In genomic region chr20:44475372-44475693, GRCh38 we compare ENCODE assay signal across 8 cellular contexts. TPM values are rescaled to one million over a fixed set of nuclear protein-coding genes. Genes with fewer than 3 reads are reported as not detected.
DNase-seq lines count a peak whose midpoint lies in the region; ATAC-seq, FAIRE-seq and TF ChIP-seq lines count a peak whose summit lies in the region.

No MANE protein-coding gene starts in this region.

- H3K9ac ChIP-seq in HUES64 (ENCODE audit: low read depth, low read length) (peak overlapping the region; percentile 81; the same call in 1 of the 2 replicates), mucosa of rectum (ENCODE audit: low read depth in 1 of 2, low read length in 2 of 2) (peak overlapping the region; percentile 91)

- H3K4me3 ChIP-seq in A549 (peak overlapping the region; percentile 92), HUES64 (ENCODE audit: low read length) (peak overlapping the region; percentile 83), cardiac fibroblast (replicated peaks in 1 of 2; ENCODE audit: low read depth in 2 of 2, low read length in 2 of 2) (peak overlapping the region; percentile 91 to 97), mucosa of rectum (ENCODE audit: low read length in 2 of 2) (peak overlapping the region; percentile 76 to 92)

- H3K27me3 ChIP-seq in HUES64 (ENCODE audit: insufficient read depth, low read length) (no peaks in the 10 kb centered on the region), mucosa of rectum (ENCODE audit: control insufficient read depth in 2 of 2, insufficient read depth in 2 of 2, low read length in 2 of 2) (no peaks in the 10 kb centered on the region)

- no peak for FAIRE-seq in A549 (lab: Jason Lieb, UNC)

- peak overlapping the region; percentile 74 for H3K4me2 ChIP-seq in A549

- no peak for TF ChIP-seq POLR2A in A549 (IDR thresholded peaks at IDR 0.05; ENCODE audit: low read length)

- CTCF ChIA-PET in A549 (lab: Yijun Ruan, JAX) = interaction anchor here (0.6 to 2.8 kb wide), 17 partner anchors 9 to 359 kb away, joined by 3 to 22 read pairs (median 4); no protein-coding TSS in a partner anchor

- peaks cover 5% of the 10 kb centered on the region; the same call in 1 of the 2 replicates for H3K36me3 ChIP-seq in HUES64 (ENCODE audit: insufficient read depth, low read length)
- peaks cover 4 to 5% of the 10 kb centered on the region in 2 donors for H3K36me3 ChIP-seq in mucosa of rectum (ENCODE audit: control insufficient read depth in 2 of 2, insufficient read depth in 2 of 2, low read length in 2 of 2)

- H3K4me1 ChIP-seq in A549 (peaks cover 12% of the 10 kb centered on the region; the same call in 2 of the 3 replicates), HUES64 (ENCODE audit: insufficient read depth, low read length) (peaks cover 10% of the 10 kb centered on the region; the same call in 1 of the 2 replicates), mucosa of rectum (ENCODE audit: control insufficient read depth in 2 of 2, insufficient read depth in 2 of 2, low read length in 2 of 2) (peaks cover 11 to 13% of the 10 kb centered on the region in 2 donors)

- no peak for TF ChIP-seq CTCF in A549 (IDR thresholded peaks at IDR 0.05)
- no peak for TF ChIP-seq CTCF in cardiac fibroblast (IDR thresholded peaks at IDR 0.05; ENCODE audit: low read depth, low read length)

- H3K9me3 ChIP-seq in A549 = no peaks in the 10 kb centered on the region
- H3K9me3 ChIP-seq in HUES64 (ENCODE audit: insufficient read depth, low read depth, low read length) = no peaks in the 10 kb centered on the region
- no peaks in the 10 kb centered on the region for H3K9me3 ChIP-seq in mucosa of rectum (ENCODE audit: control insufficient read depth in 2 of 2, low read length in 2 of 2)

- POLR2A ChIA-PET in A549 (lab: Yijun Ruan, JAX) = interaction anchor here (0.6 to 1.7 kb wide), 14 partner anchors 10 to 257 kb away, joined by 3 to 13 read pairs (median 4); partner anchors contain the start of gene SERINC3

- DNase-seq in A549 (ENCODE audit: low read depth in 1 of 2, low spot score in 1 of 2) (no peak), cardiac fibroblast (ENCODE audit: low read depth in 2 of 2) (no peak), NCI-H128 (lab: John Stamatoyannopoulos, UW; ENCODE audit: unreplicated experiment) (no peak), NOMO-1 (lab: John Stamatoyannopoulos, UW; ENCODE audit: unreplicated experiment in 2 of 2) (no peak)

- WGBS in A549 (ENCODE audit: missing lambda C conversion rate) = 44% methylated on average over 2 of the region's 2 CpGs
- WGBS in HUES64 = 45% methylated on average over 2 of the region's 2 CpGs

- no peak for TF ChIP-seq RAD21 in A549 (conservative IDR thresholded peaks at IDR 0.05 in 1 of 2, IDR thresholded peaks at IDR 0.05 in 1 of 2)

- peak overlapping the region; percentile 91 to 95 for H3K27ac ChIP-seq in A549
- H3K27ac ChIP-seq in HUES64 (ENCODE audit: low read depth, low read length) = no peak overlapping the region
- peak overlapping the region; percentile 76 to 88 for H3K27ac ChIP-seq in mucosa of rectum (ENCODE audit: low read depth in 2 of 2, low read length in 2 of 2)

- ATAC-seq in A549 (peak in 1 of 2 experiments; percentile 2; a peak in 1 of 6 replicates), GM21825 (IDR thresholded peaks at IDR 0.05; ENCODE audit: unreplicated experiment) (no peak)
- ATAC-seq in activated CD4-positive, CD25-positive, alpha-beta regulatory T cell treated with anti-CD3 and anti-CD28 coated beads, Interleukin-2, amount 50 U/mL, for 24 hours = no peak

- no peak for TF ChIP-seq EP300 in A549 (IDR thresholded peaks at IDR 0.05)

TF ChIP-seq in A549, 52 proteins besides CTCF, POLR2A, EP300 and RAD21:
- no peak for TF ChIP-seq HES2 (IDR thresholded peaks at IDR 0.05)
- TF ChIP-seq CBX2 (IDR thresholded peaks at IDR 0.05; ENCODE audit: borderline replicate concordance, low read depth) = no peak
- no peak for TF ChIP-seq KDM5A (IDR thresholded peaks at IDR 0.05)
- no peak for TF ChIP-seq MYC (IDR thresholded peaks at IDR 0.05; ENCODE audit: borderline replicate concordance, low read length)
- no peak for TF ChIP-seq CHD4 (IDR thresholded peaks at IDR 0.05; ENCODE audit: borderline replicate concordance)
- TF ChIP-seq PHF8 (IDR thresholded peaks at IDR 0.05; ENCODE audit: borderline replicate concordance, low read depth) = no peak
- TF ChIP-seq FOSL2 (IDR thresholded peaks at IDR 0.05) = no peak
- TF ChIP-seq FOSL2 (CRISPR knock-in tag; IDR thresholded peaks at IDR 0.05) = no peak
- no peak for TF ChIP-seq ZSCAN20 (CRISPR knock-in tag; IDR thresholded peaks at IDR 0.05)
- no peak for TF ChIP-seq CHD2 (IDR thresholded peaks at IDR 0.05; ENCODE audit: low read length, partially characterized antibody)
- no peak for TF ChIP-seq CEBPB (IDR thresholded peaks at IDR 0.05)
- no peak for TF ChIP-seq ELK1 (IDR thresholded peaks at IDR 0.05; ENCODE audit: low read depth, low read length)
- TF ChIP-seq SREBF2 (IDR thresholded peaks at IDR 0.05) = no peak
TF ChIP-seq in A549: peak in this region for 0.

RNA-seq across cellular contexts. Expression of gene TTPAL, which starts 0.3 kb away (rescaled TPM):
- 9.2 and 11.0 TPM in 2 replicates for polyA plus RNA-seq in A549 (2011; rRNA removed)
- 4.6 and 6.0 TPM in 2 replicates for polyA plus RNA-seq in A549 (2012; cell fraction: cytosol; rRNA removed)
- 8.5 and 9.9 TPM in 2 replicates for polyA plus RNA-seq in A549 (2012; cell fraction: nucleus; rRNA removed)
- polyA plus RNA-seq in A549 (2017; fragmentation: RNase III; extraction: RNeasy Plus Mini Kit Qiagen cat#74134 plus additional on column Dnase treatment) = 9.1 to 9.3 TPM (median 9.3 TPM) in 3 replicates
- 18.8 and 20.5 TPM in 2 replicates for polyA minus RNA-seq in A549 (2011; rRNA and poly(A)+ RNA removed)
- polyA plus RNA-seq in HUES64 (2013, experiment 1 of 2) = 8.4 TPM
- polyA plus RNA-seq in HUES64 (2013, experiment 2 of 2) = 8.4 TPM

RNA-seq across cellular contexts. Expression of gene SERINC3, which starts 46.5 kb away (rescaled TPM):
- polyA plus RNA-seq in A549 (2011; rRNA removed) (159 and 173 TPM in 2 replicates), A549 (2017; fragmentation: RNase III; extraction: RNeasy Plus Mini Kit Qiagen cat#74134 plus additional on column Dnase treatment) (57.4 to 65.0 TPM (median 62.9 TPM) in 3 replicates)
- polyA plus RNA-seq in A549 (2012; cell fraction: cytosol; rRNA removed) = 64.4 and 79.5 TPM in 2 replicates
- polyA plus RNA-seq in A549 (2012; cell fraction: nucleus; rRNA removed) = 63.6 and 65.8 TPM in 2 replicates
- 246 and 308 TPM in 2 replicates for polyA minus RNA-seq in A549 (2011; rRNA and poly(A)+ RNA removed)
- polyA plus RNA-seq in HUES64 (2013, experiment 1 of 2) = 30.7 TPM
- polyA plus RNA-seq in HUES64 (2013, experiment 2 of 2) = 35.3 TPM
